In the genomic region with DNA sequence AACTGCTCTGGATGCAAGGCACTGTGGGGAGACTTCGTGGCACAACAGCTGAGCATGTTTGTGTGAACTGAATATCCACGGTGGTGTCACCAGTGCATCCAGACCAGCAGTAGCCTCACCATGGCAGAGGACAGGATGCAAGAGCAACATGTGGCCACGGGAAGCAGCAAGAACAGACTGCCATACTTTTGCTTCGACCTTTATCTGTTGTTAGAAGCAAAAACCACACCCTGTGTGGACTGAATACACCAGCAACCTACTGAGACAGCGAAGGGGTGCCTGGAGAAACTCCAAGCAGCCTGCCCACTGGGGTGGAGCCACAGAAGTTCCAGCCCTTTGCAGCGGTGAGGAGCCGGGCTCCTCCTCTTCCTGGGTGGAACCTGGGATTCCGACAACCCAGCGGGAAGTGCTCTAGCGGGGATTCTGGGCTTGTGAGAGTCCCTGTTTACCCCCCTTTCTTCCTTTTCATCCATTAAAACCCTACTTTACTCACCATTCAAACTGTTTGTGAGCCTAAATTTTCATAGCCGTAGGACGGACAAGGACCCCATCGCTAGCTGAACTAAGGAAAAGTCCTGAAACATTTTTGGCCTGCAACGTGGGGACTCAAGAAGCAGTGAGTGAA, we compare ENCODE assay signal across 1 cellular context.
TF ChIP-seq lines count a peak whose summit lies in the region.

No MANE protein-coding gene starts in this region.

TF ChIP-seq in K562, 482 proteins besides CTCF, POLR2A, EP300 and RAD21 (continued from another document and continues in another):
- TF ChIP-seq, protein P1, sequence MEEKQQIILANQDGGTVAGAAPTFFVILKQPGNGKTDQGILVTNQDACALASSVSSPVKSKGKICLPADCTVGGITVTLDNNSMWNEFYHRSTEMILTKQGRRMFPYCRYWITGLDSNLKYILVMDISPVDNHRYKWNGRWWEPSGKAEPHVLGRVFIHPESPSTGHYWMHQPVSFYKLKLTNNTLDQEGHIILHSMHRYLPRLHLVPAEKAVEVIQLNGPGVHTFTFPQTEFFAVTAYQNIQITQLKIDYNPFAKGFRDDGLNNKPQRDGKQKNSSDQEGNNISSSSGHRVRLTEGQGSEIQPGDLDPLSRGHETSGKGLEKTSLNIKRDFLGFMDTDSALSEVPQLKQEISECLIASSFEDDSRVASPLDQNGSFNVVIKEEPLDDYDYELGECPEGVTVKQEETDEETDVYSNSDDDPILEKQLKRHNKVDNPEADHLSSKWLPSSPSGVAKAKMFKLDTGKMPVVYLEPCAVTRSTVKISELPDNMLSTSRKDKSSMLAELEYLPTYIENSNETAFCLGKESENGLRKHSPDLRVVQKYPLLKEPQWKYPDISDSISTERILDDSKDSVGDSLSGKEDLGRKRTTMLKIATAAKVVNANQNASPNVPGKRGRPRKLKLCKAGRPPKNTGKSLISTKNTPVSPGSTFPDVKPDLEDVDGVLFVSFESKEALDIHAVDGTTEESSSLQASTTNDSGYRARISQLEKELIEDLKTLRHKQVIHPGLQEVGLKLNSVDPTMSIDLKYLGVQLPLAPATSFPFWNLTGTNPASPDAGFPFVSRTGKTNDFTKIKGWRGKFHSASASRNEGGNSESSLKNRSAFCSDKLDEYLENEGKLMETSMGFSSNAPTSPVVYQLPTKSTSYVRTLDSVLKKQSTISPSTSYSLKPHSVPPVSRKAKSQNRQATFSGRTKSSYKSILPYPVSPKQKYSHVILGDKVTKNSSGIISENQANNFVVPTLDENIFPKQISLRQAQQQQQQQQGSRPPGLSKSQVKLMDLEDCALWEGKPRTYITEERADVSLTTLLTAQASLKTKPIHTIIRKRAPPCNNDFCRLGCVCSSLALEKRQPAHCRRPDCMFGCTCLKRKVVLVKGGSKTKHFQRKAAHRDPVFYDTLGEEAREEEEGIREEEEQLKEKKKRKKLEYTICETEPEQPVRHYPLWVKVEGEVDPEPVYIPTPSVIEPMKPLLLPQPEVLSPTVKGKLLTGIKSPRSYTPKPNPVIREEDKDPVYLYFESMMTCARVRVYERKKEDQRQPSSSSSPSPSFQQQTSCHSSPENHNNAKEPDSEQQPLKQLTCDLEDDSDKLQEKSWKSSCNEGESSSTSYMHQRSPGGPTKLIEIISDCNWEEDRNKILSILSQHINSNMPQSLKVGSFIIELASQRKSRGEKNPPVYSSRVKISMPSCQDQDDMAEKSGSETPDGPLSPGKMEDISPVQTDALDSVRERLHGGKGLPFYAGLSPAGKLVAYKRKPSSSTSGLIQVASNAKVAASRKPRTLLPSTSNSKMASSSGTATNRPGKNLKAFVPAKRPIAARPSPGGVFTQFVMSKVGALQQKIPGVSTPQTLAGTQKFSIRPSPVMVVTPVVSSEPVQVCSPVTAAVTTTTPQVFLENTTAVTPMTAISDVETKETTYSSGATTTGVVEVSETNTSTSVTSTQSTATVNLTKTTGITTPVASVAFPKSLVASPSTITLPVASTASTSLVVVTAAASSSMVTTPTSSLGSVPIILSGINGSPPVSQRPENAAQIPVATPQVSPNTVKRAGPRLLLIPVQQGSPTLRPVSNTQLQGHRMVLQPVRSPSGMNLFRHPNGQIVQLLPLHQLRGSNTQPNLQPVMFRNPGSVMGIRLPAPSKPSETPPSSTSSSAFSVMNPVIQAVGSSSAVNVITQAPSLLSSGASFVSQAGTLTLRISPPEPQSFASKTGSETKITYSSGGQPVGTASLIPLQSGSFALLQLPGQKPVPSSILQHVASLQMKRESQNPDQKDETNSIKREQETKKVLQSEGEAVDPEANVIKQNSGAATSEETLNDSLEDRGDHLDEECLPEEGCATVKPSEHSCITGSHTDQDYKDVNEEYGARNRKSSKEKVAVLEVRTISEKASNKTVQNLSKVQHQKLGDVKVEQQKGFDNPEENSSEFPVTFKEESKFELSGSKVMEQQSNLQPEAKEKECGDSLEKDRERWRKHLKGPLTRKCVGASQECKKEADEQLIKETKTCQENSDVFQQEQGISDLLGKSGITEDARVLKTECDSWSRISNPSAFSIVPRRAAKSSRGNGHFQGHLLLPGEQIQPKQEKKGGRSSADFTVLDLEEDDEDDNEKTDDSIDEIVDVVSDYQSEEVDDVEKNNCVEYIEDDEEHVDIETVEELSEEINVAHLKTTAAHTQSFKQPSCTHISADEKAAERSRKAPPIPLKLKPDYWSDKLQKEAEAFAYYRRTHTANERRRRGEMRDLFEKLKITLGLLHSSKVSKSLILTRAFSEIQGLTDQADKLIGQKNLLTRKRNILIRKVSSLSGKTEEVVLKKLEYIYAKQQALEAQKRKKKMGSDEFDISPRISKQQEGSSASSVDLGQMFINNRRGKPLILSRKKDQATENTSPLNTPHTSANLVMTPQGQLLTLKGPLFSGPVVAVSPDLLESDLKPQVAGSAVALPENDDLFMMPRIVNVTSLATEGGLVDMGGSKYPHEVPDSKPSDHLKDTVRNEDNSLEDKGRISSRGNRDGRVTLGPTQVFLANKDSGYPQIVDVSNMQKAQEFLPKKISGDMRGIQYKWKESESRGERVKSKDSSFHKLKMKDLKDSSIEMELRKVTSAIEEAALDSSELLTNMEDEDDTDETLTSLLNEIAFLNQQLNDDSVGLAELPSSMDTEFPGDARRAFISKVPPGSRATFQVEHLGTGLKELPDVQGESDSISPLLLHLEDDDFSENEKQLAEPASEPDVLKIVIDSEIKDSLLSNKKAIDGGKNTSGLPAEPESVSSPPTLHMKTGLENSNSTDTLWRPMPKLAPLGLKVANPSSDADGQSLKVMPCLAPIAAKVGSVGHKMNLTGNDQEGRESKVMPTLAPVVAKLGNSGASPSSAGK (IDR thresholded peaks at IDR 0.05), result peak; percentile 76
- TF ChIP-seq THRA (IDR thresholded peaks at IDR 0.05) (no peak), ATF7 (IDR thresholded peaks at IDR 0.05) (peak; percentile 39; the same call in 1 of the 2 replicates), MTA3 (IDR thresholded peaks at IDR 0.05; ENCODE audit: borderline replicate concordance) (peak; percentile 51; the same call in 1 of the 2 replicates), E2F3 (CRISPR knock-in tag; IDR thresholded peaks at IDR 0.05) (no peak; the same call in none of the 2 replicates), PML (IDR thresholded peaks at IDR 0.05; ENCODE audit: low read length) (peak; percentile 78; the same call in 1 of the 2 replicates), ZNF212 (CRISPR knock-in tag; IDR thresholded peaks at IDR 0.05) (0 out of 2 replicates have a peak, but pooled peaks have one; percentile 10), POLR2G (IDR thresholded peaks at IDR 0.05; ENCODE audit: low read depth, low read length) (peak; percentile 71), TBL1XR1 (IDR thresholded peaks at IDR 0.05; ENCODE audit: low read length in 2 of 2) (no peak; a peak in 1 of 4 replicates), NR3C1 (CRISPR knock-in tag; IDR thresholded peaks at IDR 0.05) (no peak), KAT8 (IDR thresholded peaks at IDR 0.05; ENCODE audit: low read depth) (no peak), CTBP1 (IDR thresholded peaks at IDR 0.05; ENCODE audit: borderline replicate concordance) (peak; percentile 71), FOXA1 (IDR thresholded peaks at IDR 0.05; ENCODE audit: borderline replicate concordance) (no peak), SIX5 (IDR thresholded peaks at IDR 0.05; ENCODE audit: borderline replicate concordance in 1 of 2, insufficient read depth in 1 of 2, low read depth in 1 of 2, low read length in 2 of 2) (no peak), HDAC1 (IDR thresholded peaks at IDR 0.05) (peak in 1 of 2 experiments; percentile 19; a peak in 1 of 4 replicates), ZNF280B (CRISPR knock-in tag; IDR thresholded peaks at IDR 0.05) (no peak), ARID3A (IDR thresholded peaks at IDR 0.05; ENCODE audit: borderline replicate concordance, low read depth, low read length) (no peak)
- TF ChIP-seq, protein P2, sequence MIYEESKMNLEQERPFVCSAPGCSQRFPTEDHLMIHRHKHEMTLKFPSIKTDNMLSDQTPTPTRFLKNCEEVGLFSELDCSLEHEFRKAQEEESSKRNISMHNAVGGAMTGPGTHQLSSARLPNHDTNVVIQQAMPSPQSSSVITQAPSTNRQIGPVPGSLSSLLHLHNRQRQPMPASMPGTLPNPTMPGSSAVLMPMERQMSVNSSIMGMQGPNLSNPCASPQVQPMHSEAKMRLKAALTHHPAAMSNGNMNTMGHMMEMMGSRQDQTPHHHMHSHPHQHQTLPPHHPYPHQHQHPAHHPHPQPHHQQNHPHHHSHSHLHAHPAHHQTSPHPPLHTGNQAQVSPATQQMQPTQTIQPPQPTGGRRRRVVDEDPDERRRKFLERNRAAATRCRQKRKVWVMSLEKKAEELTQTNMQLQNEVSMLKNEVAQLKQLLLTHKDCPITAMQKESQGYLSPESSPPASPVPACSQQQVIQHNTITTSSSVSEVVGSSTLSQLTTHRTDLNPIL (CRISPR knock-in tag; IDR thresholded peaks at IDR 0.05), result no peak
- TF ChIP-seq, protein P3, sequence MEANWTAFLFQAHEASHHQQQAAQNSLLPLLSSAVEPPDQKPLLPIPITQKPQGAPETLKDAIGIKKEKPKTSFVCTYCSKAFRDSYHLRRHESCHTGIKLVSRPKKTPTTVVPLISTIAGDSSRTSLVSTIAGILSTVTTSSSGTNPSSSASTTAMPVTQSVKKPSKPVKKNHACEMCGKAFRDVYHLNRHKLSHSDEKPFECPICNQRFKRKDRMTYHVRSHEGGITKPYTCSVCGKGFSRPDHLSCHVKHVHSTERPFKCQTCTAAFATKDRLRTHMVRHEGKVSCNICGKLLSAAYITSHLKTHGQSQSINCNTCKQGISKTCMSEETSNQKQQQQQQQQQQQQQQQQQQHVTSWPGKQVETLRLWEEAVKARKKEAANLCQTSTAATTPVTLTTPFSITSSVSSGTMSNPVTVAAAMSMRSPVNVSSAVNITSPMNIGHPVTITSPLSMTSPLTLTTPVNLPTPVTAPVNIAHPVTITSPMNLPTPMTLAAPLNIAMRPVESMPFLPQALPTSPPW (CRISPR knock-in tag; IDR thresholded peaks at IDR 0.05), result peak; percentile 67; the same call in 1 of the 2 replicates
- TF ChIP-seq, protein P4, sequence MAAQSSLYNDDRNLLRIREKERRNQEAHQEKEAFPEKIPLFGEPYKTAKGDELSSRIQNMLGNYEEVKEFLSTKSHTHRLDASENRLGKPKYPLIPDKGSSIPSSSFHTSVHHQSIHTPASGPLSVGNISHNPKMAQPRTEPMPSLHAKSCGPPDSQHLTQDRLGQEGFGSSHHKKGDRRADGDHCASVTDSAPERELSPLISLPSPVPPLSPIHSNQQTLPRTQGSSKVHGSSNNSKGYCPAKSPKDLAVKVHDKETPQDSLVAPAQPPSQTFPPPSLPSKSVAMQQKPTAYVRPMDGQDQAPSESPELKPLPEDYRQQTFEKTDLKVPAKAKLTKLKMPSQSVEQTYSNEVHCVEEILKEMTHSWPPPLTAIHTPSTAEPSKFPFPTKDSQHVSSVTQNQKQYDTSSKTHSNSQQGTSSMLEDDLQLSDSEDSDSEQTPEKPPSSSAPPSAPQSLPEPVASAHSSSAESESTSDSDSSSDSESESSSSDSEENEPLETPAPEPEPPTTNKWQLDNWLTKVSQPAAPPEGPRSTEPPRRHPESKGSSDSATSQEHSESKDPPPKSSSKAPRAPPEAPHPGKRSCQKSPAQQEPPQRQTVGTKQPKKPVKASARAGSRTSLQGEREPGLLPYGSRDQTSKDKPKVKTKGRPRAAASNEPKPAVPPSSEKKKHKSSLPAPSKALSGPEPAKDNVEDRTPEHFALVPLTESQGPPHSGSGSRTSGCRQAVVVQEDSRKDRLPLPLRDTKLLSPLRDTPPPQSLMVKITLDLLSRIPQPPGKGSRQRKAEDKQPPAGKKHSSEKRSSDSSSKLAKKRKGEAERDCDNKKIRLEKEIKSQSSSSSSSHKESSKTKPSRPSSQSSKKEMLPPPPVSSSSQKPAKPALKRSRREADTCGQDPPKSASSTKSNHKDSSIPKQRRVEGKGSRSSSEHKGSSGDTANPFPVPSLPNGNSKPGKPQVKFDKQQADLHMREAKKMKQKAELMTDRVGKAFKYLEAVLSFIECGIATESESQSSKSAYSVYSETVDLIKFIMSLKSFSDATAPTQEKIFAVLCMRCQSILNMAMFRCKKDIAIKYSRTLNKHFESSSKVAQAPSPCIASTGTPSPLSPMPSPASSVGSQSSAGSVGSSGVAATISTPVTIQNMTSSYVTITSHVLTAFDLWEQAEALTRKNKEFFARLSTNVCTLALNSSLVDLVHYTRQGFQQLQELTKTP (IDR thresholded peaks at IDR 0.05; ENCODE audit: low read depth in 1 of 2, partially characterized antibody in 2 of 2), result no peak
- TF ChIP-seq, protein P5, sequence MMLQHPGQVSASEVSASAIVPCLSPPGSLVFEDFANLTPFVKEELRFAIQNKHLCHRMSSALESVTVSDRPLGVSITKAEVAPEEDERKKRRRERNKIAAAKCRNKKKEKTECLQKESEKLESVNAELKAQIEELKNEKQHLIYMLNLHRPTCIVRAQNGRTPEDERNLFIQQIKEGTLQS (IDR thresholded peaks at IDR 0.05), result no peak
- TF ChIP-seq, protein P5 (CRISPR knock-in tag; conservative IDR thresholded peaks at IDR 0.05), result 0 out of 2 replicates have a peak, but pooled peaks have one; percentile 25
